1 cellular context compared by ENCODE assay signal in genomic region chr9:96027271-96028131, GRCh38.
TF ChIP-seq lines count a peak whose summit lies in the region.

No MANE protein-coding gene starts in this region.

TF ChIP-seq in GM12878, 131 proteins besides CTCF, POLR2A, EP300 and RAD21 (continued from another document):
- TF ChIP-seq, protein P1, sequence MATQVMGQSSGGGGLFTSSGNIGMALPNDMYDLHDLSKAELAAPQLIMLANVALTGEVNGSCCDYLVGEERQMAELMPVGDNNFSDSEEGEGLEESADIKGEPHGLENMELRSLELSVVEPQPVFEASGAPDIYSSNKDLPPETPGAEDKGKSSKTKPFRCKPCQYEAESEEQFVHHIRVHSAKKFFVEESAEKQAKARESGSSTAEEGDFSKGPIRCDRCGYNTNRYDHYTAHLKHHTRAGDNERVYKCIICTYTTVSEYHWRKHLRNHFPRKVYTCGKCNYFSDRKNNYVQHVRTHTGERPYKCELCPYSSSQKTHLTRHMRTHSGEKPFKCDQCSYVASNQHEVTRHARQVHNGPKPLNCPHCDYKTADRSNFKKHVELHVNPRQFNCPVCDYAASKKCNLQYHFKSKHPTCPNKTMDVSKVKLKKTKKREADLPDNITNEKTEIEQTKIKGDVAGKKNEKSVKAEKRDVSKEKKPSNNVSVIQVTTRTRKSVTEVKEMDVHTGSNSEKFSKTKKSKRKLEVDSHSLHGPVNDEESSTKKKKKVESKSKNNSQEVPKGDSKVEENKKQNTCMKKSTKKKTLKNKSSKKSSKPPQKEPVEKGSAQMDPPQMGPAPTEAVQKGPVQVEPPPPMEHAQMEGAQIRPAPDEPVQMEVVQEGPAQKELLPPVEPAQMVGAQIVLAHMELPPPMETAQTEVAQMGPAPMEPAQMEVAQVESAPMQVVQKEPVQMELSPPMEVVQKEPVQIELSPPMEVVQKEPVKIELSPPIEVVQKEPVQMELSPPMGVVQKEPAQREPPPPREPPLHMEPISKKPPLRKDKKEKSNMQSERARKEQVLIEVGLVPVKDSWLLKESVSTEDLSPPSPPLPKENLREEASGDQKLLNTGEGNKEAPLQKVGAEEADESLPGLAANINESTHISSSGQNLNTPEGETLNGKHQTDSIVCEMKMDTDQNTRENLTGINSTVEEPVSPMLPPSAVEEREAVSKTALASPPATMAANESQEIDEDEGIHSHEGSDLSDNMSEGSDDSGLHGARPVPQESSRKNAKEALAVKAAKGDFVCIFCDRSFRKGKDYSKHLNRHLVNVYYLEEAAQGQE (IDR thresholded peaks at IDR 0.05; ENCODE audit: low read depth, low read length) = no peak
- no peak for TF ChIP-seq ZNF274 (IDR thresholded peaks at IDR 0.05; ENCODE audit: insufficient read depth, insufficient read length)
- no peak for TF ChIP-seq DPF2 (IDR thresholded peaks at IDR 0.05)
- no peak for TF ChIP-seq GATAD2B (conservative IDR thresholded peaks at IDR 0.05; ENCODE audit: low read depth)
TF ChIP-seq in GM12878: peak in this region for 1.
